In genomic region chr6:62775427-62776022, GRCh38 we compare ENCODE assay signal across 8 cellular contexts.
A peak's percentile ranks its signal among the peaks of the same experiment; 100 is the strongest.
DNase-seq lines count a peak whose midpoint lies in the region; ATAC-seq and TF ChIP-seq lines count a peak whose summit lies in the region.

No MANE protein-coding gene starts in this region.

- DNase-seq in RKO (ENCODE audit: low spot score) = peak; percentile 50
- peak; percentile 31 for DNase-seq in kidney tubule cell (ENCODE audit: low spot score)
- DNase-seq in left colon = no peak
- DNase-seq in stimulated activated naive CD4-positive, alpha-beta T cell (lab: John Stamatoyannopoulos, UW) = no peak
- no peak for DNase-seq in activated CD4-positive, CD25-positive, alpha-beta regulatory T cell treated with anti-CD3 and anti-CD28 coated beads, Interleukin-2, amount 50 U/mL, for 72 hours

- H3K4me3 ChIP-seq in DOHH2 (ENCODE audit: low read length) = no peak overlapping the region

- H3K4me2 ChIP-seq in DOHH2 (ENCODE audit: low read length) = no peak overlapping the region

- H3K27ac ChIP-seq in DOHH2 (ENCODE audit: low read depth, low read length) = no peak overlapping the region

- no peaks in the 10 kb centered on the region for H3K4me1 ChIP-seq in DOHH2 (ENCODE audit: control insufficient read depth, low read length)

- no peaks in the 10 kb centered on the region for H3K79me2 ChIP-seq in DOHH2 (ENCODE audit: control insufficient read depth, low read length)

- no peaks in the 10 kb centered on the region for H3F3A ChIP-seq in DOHH2 (ENCODE audit: control insufficient read depth, insufficient read depth)

- H3K9me2 ChIP-seq in DOHH2 (replicated peaks; ENCODE audit: control insufficient read depth, low read length) = no peaks in the 10 kb centered on the region

- no peaks in the 10 kb centered on the region for H4K20me1 ChIP-seq in DOHH2 (ENCODE audit: control insufficient read depth, insufficient read depth, low read depth, low read length)

- no peaks in the 10 kb centered on the region for H3K9me3 ChIP-seq in DOHH2 (ENCODE audit: control insufficient read depth, insufficient read depth, low read length)

- intact Hi-C loops in left colon (cut with DNase I, micrococcal nuclease) = no loop called here

- TF ChIP-seq CTCF in DOHH2 (IDR thresholded peaks at IDR 0.05; ENCODE audit: low read depth, low read length, poor library complexity, severe bottlenecking) = peak; percentile 72

- ATAC-seq in HG02759 (IDR thresholded peaks at IDR 0.05; ENCODE audit: unreplicated experiment) (peak; percentile 57), left colon (no peak), GM19035 (IDR thresholded peaks at IDR 0.05; ENCODE audit: unreplicated experiment) (no peak)

- H3K36me3 ChIP-seq in DOHH2 (ENCODE audit: control insufficient read depth, low read length) = no peaks in the 10 kb centered on the region

- H3K27me3 ChIP-seq in DOHH2 (ENCODE audit: control insufficient read depth, low read length) = no peaks in the 10 kb centered on the region

Comparison
In these comparisons a context has a peak if more than half of its experiments do, and no peak if none do; other contexts are left out.
1. DNase-seq: peak in RKO (single experiment) and kidney tubule cell (single experiment); none in left colon (0 of 2), stimulated activated naive CD4-positive, alpha-beta T cell (0 of 6) and activated CD4-positive, CD25-positive, alpha-beta regulatory T cell treated with anti-CD3 and anti-CD28 coated beads, Interleukin-2, amount 50 U/mL, for 72 hours (single experiment).